ENCODE assay signal across 20 cellular contexts in the genomic region with DNA sequence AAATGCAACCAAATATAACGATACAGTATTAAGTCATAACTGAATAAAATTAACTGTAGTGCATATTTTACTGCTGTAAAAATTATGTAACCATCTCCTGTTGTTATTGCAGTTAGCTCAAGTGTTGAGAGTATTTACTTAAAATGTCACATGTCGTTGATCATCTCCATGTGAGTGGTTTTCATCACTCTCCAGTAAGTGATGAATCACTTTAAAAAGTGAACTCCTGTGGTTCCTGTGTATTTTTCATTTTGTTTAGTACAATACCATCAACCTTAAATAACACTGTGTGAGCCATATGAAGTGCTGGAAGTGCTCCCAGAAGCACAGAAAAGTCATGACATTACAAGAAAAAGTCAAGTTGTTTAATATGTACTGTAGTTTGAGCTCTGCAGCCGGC.
DNase-seq lines count a peak whose midpoint lies in the region; ATAC-seq and TF ChIP-seq lines count a peak whose summit lies in the region.
"Had no signal": no experiment of that assay in that cellular context is flagged by ENCODE, and none has a peak within 500 bp of the region (broad histone marks: within the 10 kb centered on the region; RNA-seq: fewer than 3 reads in every experiment).

No MANE protein-coding gene starts in this region.

- no peaks in the 10 kb centered on the region for H3K9me3 ChIP-seq in PC-3 (ENCODE audit: low read length)
- peaks cover 0 to 14% of the 10 kb centered on the region in 2 donors for H3K9me3 ChIP-seq in left lung
- H3K9me3 ChIP-seq in endodermal cell (ENCODE audit: control insufficient read depth, low read length), result no peaks in the 10 kb centered on the region
- H3K9me3 ChIP-seq in CD8-positive, alpha-beta T cell (ENCODE audit: low read length), result no peaks in the 10 kb centered on the region
- H3K9me3 ChIP-seq: right lobe of liver, SJSA1, testis had no signal

- POLR2A ChIA-PET in PC-3 (lab: Charles Lee; ENCODE audit: unreplicated experiment), result interaction anchor here (0.6 kb wide), 1 partner anchor 1635 kb away, joined by 3 read pairs; no protein-coding TSS in a partner anchor
- POLR2A ChIA-PET in CD8-positive, alpha-beta T cell (lab: Charles Lee), result no interaction called here

- H3K27ac Mint-ChIP-seq in endodermal cell, result no peak overlapping the region
- no peak overlapping the region for H3K27ac Mint-ChIP-seq in CD8-positive, alpha-beta T cell
- H3K27ac Mint-ChIP-seq: activated naive CD4-positive, alpha-beta T cell treated with anti-CD3 and anti-CD28 coated beads, Interleukin-2, amount 50 U/mL, for 72 hours; brain; CD4-positive, alpha-beta T cell; stimulated activated effector memory CD8-positive, alpha-beta T cell treated with anti-CD3 and anti-CD28 coated beads, Interleukin-12 subunit alpha, Interleukin-12 subunit beta, amount 100 ng/mL, for 72 hours had no signal

- no peaks in the 10 kb centered on the region for H3K9me2 ChIP-seq in PC-3 (replicated peaks; ENCODE audit: low read length)

- H3K4me1 Mint-ChIP-seq in endodermal cell, result no peaks in the 10 kb centered on the region
- H3K4me1 Mint-ChIP-seq in CD8-positive, alpha-beta T cell (ENCODE audit: low read depth), result no peaks in the 10 kb centered on the region
- H3K4me1 Mint-ChIP-seq: brain; stimulated activated effector memory CD8-positive, alpha-beta T cell treated with anti-CD3 and anti-CD28 coated beads, Interleukin-12 subunit alpha, Interleukin-12 subunit beta, amount 100 ng/mL, for 72 hours had no signal

- no peaks in the 10 kb centered on the region for H3K36me3 Mint-ChIP-seq in endodermal cell (ENCODE audit: low read depth)
- H3K36me3 Mint-ChIP-seq in CD8-positive, alpha-beta T cell, result no peaks in the 10 kb centered on the region
- H3K36me3 Mint-ChIP-seq: activated naive CD4-positive, alpha-beta T cell treated with anti-CD3 and anti-CD28 coated beads, Interleukin-2, amount 50 U/mL, for 72 hours; brain; stimulated activated effector memory CD8-positive, alpha-beta T cell treated with anti-CD3 and anti-CD28 coated beads, Interleukin-12 subunit alpha, Interleukin-12 subunit beta, amount 100 ng/mL, for 72 hours had no signal

- 93% methylated on average over 2 of the region's 3 CpGs; no CpG with 5 or more reads in 1 of the 2 experiments for WGBS in endodermal cell (ENCODE audit: insufficient coverage in 1 of 2, insufficient read length in 1 of 2), 2 experiments

- no peaks in the 10 kb centered on the region for H3K27me3 ChIP-seq in PC-3 (ENCODE audit: low read length)
- H3K27me3 ChIP-seq in left lung, result no peaks in the 10 kb centered on the region
- no peaks in the 10 kb centered on the region for H3K27me3 ChIP-seq in endodermal cell (ENCODE audit: control insufficient read depth, insufficient read depth, low read length, poor library complexity, severe bottlenecking)
- H3K27me3 ChIP-seq in CD8-positive, alpha-beta T cell (ENCODE audit: insufficient read depth, low read length), result no peaks in the 10 kb centered on the region
- H3K27me3 ChIP-seq: right lobe of liver, SJSA1, testis had no signal

- peak; percentile 2 for DNase-seq in ELR (ENCODE audit: low read depth)
- peak; percentile 39 to 49 for DNase-seq in NCI-H187 (lab: John Stamatoyannopoulos, UW)
- DNase-seq in PC-3, result peak; percentile 10
- DNase-seq in left lung, result no peak
- DNase-seq in amniotic stem cell (lab: John Stamatoyannopoulos, UW), result no peak
- no peak for DNase-seq in endodermal cell
- no peak for DNase-seq in CD8-positive, alpha-beta T cell
- DNase-seq: CD4-positive, alpha-beta T cell; mammary epithelial cell; NCI-H524; right lobe of liver; testis had no signal

- H2AFZ ChIP-seq in PC-3 (ENCODE audit: low read length), result no peak overlapping the region
- H2AFZ ChIP-seq: parathyroid adenoma had no signal

- H3K9me3 Mint-ChIP-seq in endodermal cell, result no peaks in the 10 kb centered on the region
- peaks cover 5% of the 10 kb centered on the region for H3K9me3 Mint-ChIP-seq in CD8-positive, alpha-beta T cell
- H3K9me3 Mint-ChIP-seq: brain had no signal

- H3K4me3 ChIP-seq in PC-3 (ENCODE audit: low read length) (no peak overlapping the region), left lung (no peak overlapping the region), endodermal cell (ENCODE audit: low read length) (no peak overlapping the region)
- H3K4me3 ChIP-seq in CD8-positive, alpha-beta T cell (ENCODE audit: low read depth, low read length), result no peak overlapping the region
- H3K4me3 ChIP-seq: right lobe of liver, SJSA1, testis had no signal

- H3K4me3 Mint-ChIP-seq in endodermal cell, result no peak overlapping the region
- H3K4me3 Mint-ChIP-seq in CD8-positive, alpha-beta T cell, result no peak overlapping the region
- H3K4me3 Mint-ChIP-seq: brain; CD4-positive, alpha-beta T cell; stimulated activated effector memory CD8-positive, alpha-beta T cell treated with anti-CD3 and anti-CD28 coated beads, Interleukin-12 subunit alpha, Interleukin-12 subunit beta, amount 100 ng/mL, for 72 hours had no signal

- intact Hi-C loops in PC-3 (cut with micrococcal nuclease) (no loop called here), left lung (cut with DNase I) (no loop called here)
- intact Hi-C loops in CD8-positive, alpha-beta T cell (cut with DNase I, micrococcal nuclease), result no loop called here

- ATAC-seq in PC-3 (peak; percentile 72), left lung (peak; percentile 77), GM19035 (IDR thresholded peaks at IDR 0.05; ENCODE audit: unreplicated experiment) (no peak)
- no peak for ATAC-seq in CD8-positive, alpha-beta T cell
- ATAC-seq: activated CD4-positive, CD25-positive, alpha-beta regulatory T cell treated with anti-CD3 and anti-CD28 coated beads, Interleukin-2, amount 50 U/mL, for 24 hours; activated naive CD4-positive, alpha-beta T cell treated with anti-CD3 and anti-CD28 coated beads, Interleukin-2, amount 50 U/mL, for 72 hours; right lobe of liver; stimulated activated effector memory CD8-positive, alpha-beta T cell treated with anti-CD3 and anti-CD28 coated beads, Interleukin-12 subunit alpha, Interleukin-12 subunit beta, amount 100 ng/mL, for 72 hours had no signal

- BruUV-seq in PC-3 (replicated peaks; lab: Mats Ljungman, UMichigan), result no TSS peak

- CTCF ChIA-PET in PC-3 (lab: Charles Lee), result no interaction called here
- CTCF ChIA-PET in CD8-positive, alpha-beta T cell (lab: Charles Lee), result no interaction called here

- H3K27ac ChIP-seq in PC-3 (ENCODE audit: low read length) (no peak overlapping the region), left lung (no peak overlapping the region), endodermal cell (ENCODE audit: low read depth, low read length) (no peak overlapping the region)
- no peak overlapping the region for H3K27ac ChIP-seq in CD8-positive, alpha-beta T cell (ENCODE audit: low read depth, low read length)
- H3K27ac ChIP-seq: KMS-11, parathyroid adenoma, right lobe of liver, SJSA1, testis had no signal

- no peaks in the 10 kb centered on the region for H3K27me3 Mint-ChIP-seq in endodermal cell (ENCODE audit: insufficient read depth)
- no peaks in the 10 kb centered on the region for H3K27me3 Mint-ChIP-seq in CD8-positive, alpha-beta T cell (ENCODE audit: low read depth)
- H3K27me3 Mint-ChIP-seq: CD4-positive, alpha-beta T cell had no signal

- no peak overlapping the region for H3K9ac ChIP-seq in PC-3 (ENCODE audit: low read length)
- H3K9ac ChIP-seq in endodermal cell (ENCODE audit: extremely low read depth, low read length, poor library complexity, severe bottlenecking), result no peak overlapping the region
- H3K9ac ChIP-seq: KMS-11, parathyroid adenoma had no signal

- no peaks in the 10 kb centered on the region for H4K20me1 ChIP-seq in PC-3 (ENCODE audit: low read length)

- TF ChIP-seq CTCF in PC-3 (conservative IDR thresholded peaks at IDR 0.05; ENCODE audit: low read depth, low read length) (no peak), left lung (IDR thresholded peaks at IDR 0.05) (no peak), endodermal cell (conservative IDR thresholded peaks at IDR 0.05) (no peak)
- TF ChIP-seq CTCF in CD8-positive, alpha-beta T cell (IDR thresholded peaks at IDR 0.05), result no peak

- H3K79me2 ChIP-seq in PC-3 (ENCODE audit: low read length), result no peaks in the 10 kb centered on the region
- H3K79me2 ChIP-seq: parathyroid adenoma had no signal

- H3F3A ChIP-seq in PC-3 (ENCODE audit: low read length, unreplicated experiment), result no peaks in the 10 kb centered on the region

- H3K36me3 ChIP-seq in PC-3 (ENCODE audit: low read depth, low read length) (no peaks in the 10 kb centered on the region), left lung (no peaks in the 10 kb centered on the region), endodermal cell (ENCODE audit: control insufficient read depth, insufficient read depth, low read length) (no peaks in the 10 kb centered on the region)
- no peaks in the 10 kb centered on the region for H3K36me3 ChIP-seq in CD8-positive, alpha-beta T cell (ENCODE audit: insufficient read depth, low read length)
- H3K36me3 ChIP-seq: right lobe of liver, SJSA1 had no signal

- no peak overlapping the region for H3K4me2 ChIP-seq in PC-3 (ENCODE audit: low read length)
- H3K4me2 ChIP-seq: KMS-11 had no signal

- H3K4me1 ChIP-seq in PC-3 (ENCODE audit: insufficient read depth, low read length), result no peaks in the 10 kb centered on the region
- no peaks in the 10 kb centered on the region for H3K4me1 ChIP-seq in left lung
- no peaks in the 10 kb centered on the region for H3K4me1 ChIP-seq in endodermal cell (ENCODE audit: control insufficient read depth, insufficient read depth, low read length)
- no peaks in the 10 kb centered on the region for H3K4me1 ChIP-seq in CD8-positive, alpha-beta T cell (ENCODE audit: insufficient read depth, low read length)
- H3K4me1 ChIP-seq: parathyroid adenoma, right lobe of liver, SJSA1, testis had no signal

Comparison
In these comparisons a context has a peak if more than half of its experiments do, and no peak if none do; other contexts are left out.
1. DNase-seq: peak in ELR (single experiment), NCI-H187 (2 of 2) and PC-3 (single experiment); none in left lung (0 of 2), amniotic stem cell (single experiment), endodermal cell (single experiment) and CD8-positive, alpha-beta T cell (0 of 7).
2. ATAC-seq: peak in PC-3 (single experiment) and left lung (single experiment); none in GM19035 (single experiment) and CD8-positive, alpha-beta T cell (single experiment).